21 cellular contexts compared by ENCODE assay signal in genomic region chr13:99392806-99393135, GRCh38.
"Had no signal": no experiment of that assay in that cellular context is flagged by ENCODE, and none has a peak within 500 bp of the region (broad histone marks: within the 10 kb centered on the region; RNA-seq: fewer than 3 reads in every experiment).

No MANE protein-coding gene starts in this region.

- H3K27ac Mint-ChIP-seq: activated B cell treated with CpG ODN at 0.5 μM for 24 hours; activated naive CD8-positive, alpha-beta T cell treated with anti-CD3 and anti-CD28 coated beads for 36 hours; activated T-cell treated with anti-CD3 and anti-CD28 coated beads, Interleukin-2, amount 50 U/mL, for 72 hours had no signal

- H3K4me3 Mint-ChIP-seq: activated B cell treated with CpG ODN at 0.5 μM for 24 hours; activated naive CD8-positive, alpha-beta T cell treated with anti-CD3 and anti-CD28 coated beads for 36 hours; activated T-cell treated with anti-CD3 and anti-CD28 coated beads, Interleukin-2, amount 50 U/mL, for 72 hours; natural killer cell treated with Interleukin-12 subunit alpha and Interleukin-12 subunit beta and Interleukin-15 and Interleukin-18, amount 100 ng/mL, for 72 hours had no signal

- H3K4me1 ChIP-seq: body of pancreas, gastrocnemius medialis, heart left ventricle, left ventricle myocardium inferior, parathyroid adenoma, sigmoid colon, suprapubic skin had no signal

- H3K27me3 ChIP-seq: body of pancreas, gastrocnemius medialis, heart left ventricle, sigmoid colon, spleen, suprapubic skin had no signal

- H3K9ac ChIP-seq: parathyroid adenoma had no signal

- ATAC-seq: activated T-cell treated with anti-CD3 and anti-CD28 coated beads, Interleukin-2, amount 50 U/mL, for 72 hours; body of pancreas; esophagus mucosa; gastrocnemius medialis; heart left ventricle; natural killer cell treated with Interleukin-12 subunit alpha and Interleukin-12 subunit beta and Interleukin-15 and Interleukin-18, amount 100 ng/mL, for 72 hours had no signal

- H3K79me2 ChIP-seq: parathyroid adenoma had no signal

- DNase-seq: activated B cell treated with CpG ODN at 0.5 μM for 24 hours; activated CD4-positive, alpha-beta T cell treated with anti-CD3 and anti-CD28 coated beads for 4 hours; activated naive CD8-positive, alpha-beta T cell treated with anti-CD3 and anti-CD28 coated beads for 36 hours; activated T-cell treated with anti-CD3 and anti-CD28 coated beads, Interleukin-2, amount 50 U/mL, for 72 hours; body of pancreas; central memory CD4-positive, alpha-beta T cell; gastrocnemius medialis; heart left ventricle; kidney; left ventricle myocardium inferior; mammary epithelial cell; sigmoid colon; spleen; stimulated activated naive CD4-positive, alpha-beta T cell treated with Interleukin-2 at 50 U/mL for 16 hours; SW 1271; trophoblast cell had no signal

- H3K4me3 ChIP-seq: body of pancreas, coronary artery, gastrocnemius medialis, heart left ventricle, left ventricle myocardium inferior, sigmoid colon, spleen, suprapubic skin had no signal

- H2AFZ ChIP-seq: parathyroid adenoma had no signal

- H3K27ac ChIP-seq: body of pancreas, coronary artery, gastrocnemius medialis, heart left ventricle, left ventricle myocardium inferior, parathyroid adenoma, sigmoid colon, suprapubic skin had no signal

- H3K36me3 Mint-ChIP-seq: natural killer cell treated with Interleukin-12 subunit alpha and Interleukin-12 subunit beta and Interleukin-15 and Interleukin-18, amount 100 ng/mL, for 72 hours had no signal

- H3K9me3 ChIP-seq: body of pancreas, gastrocnemius medialis, heart left ventricle, left ventricle myocardium inferior, sigmoid colon, spleen, suprapubic skin had no signal

- H3K9me3 Mint-ChIP-seq: activated B cell treated with CpG ODN at 0.5 μM for 24 hours; activated naive CD8-positive, alpha-beta T cell treated with anti-CD3 and anti-CD28 coated beads for 36 hours; activated T-cell treated with anti-CD3 and anti-CD28 coated beads, Interleukin-2, amount 50 U/mL, for 72 hours; natural killer cell treated with Interleukin-12 subunit alpha and Interleukin-12 subunit beta and Interleukin-15 and Interleukin-18, amount 100 ng/mL, for 72 hours had no signal

- H3K27me3 Mint-ChIP-seq: activated B cell treated with CpG ODN at 0.5 μM for 24 hours; activated naive CD8-positive, alpha-beta T cell treated with anti-CD3 and anti-CD28 coated beads for 36 hours; natural killer cell treated with Interleukin-12 subunit alpha and Interleukin-12 subunit beta and Interleukin-15 and Interleukin-18, amount 100 ng/mL, for 72 hours had no signal

- H3K36me3 ChIP-seq: gastrocnemius medialis, left ventricle myocardium inferior, sigmoid colon, spleen, suprapubic skin had no signal
